In the genomic region with DNA sequence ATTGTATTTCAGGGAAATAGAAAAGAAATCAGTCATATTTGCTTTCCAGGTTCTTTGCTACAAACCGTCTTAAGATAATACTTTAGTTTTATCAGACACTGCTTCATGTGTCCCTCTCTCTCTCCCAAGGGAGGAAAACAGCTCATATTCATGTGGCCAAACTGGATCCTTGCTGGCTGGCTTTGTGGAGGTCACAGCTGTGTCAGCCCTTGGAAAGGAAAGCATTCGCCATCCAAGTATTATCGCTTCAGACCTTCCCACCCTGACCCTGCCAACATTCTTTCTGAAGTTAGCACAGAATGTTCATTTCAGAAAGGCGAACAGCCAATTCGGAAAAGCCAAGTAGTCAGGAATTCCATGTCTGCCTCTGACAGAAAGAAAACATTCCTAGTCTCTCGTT, we compare ENCODE assay signal across 10 cellular contexts.
DNase-seq lines count a peak whose midpoint lies in the region; ATAC-seq and TF ChIP-seq lines count a peak whose summit lies in the region.
"Had no signal": no experiment of that assay in that cellular context is flagged by ENCODE, and none has a peak within 500 bp of the region (broad histone marks: within the 10 kb centered on the region; RNA-seq: fewer than 3 reads in every experiment).

No MANE protein-coding gene starts in this region.

- ATAC-seq in body of pancreas, result peak; percentile 91
- ATAC-seq: T-helper 17 cell had no signal

- TF ChIP-seq CTCF in body of pancreas (IDR thresholded peaks at IDR 0.05) (no peak), osteocyte (IDR thresholded peaks at IDR 0.05) (no peak), uterus (IDR thresholded peaks at IDR 0.05) (no peak)

- H3K27ac Mint-ChIP-seq in osteocyte (ENCODE audit: unreplicated experiment), result peak overlapping the region; percentile 43
- H3K27ac Mint-ChIP-seq: T-helper 17 cell had no signal

- intact Hi-C loops in body of pancreas (cut with DNase I) (no loop called here), cardiac septum (cut with DNase I) (loop anchor here (2.0 to 5.0 kb wide), 2 partner anchors 69 to 232 kb away; no protein-coding TSS in a partner anchor), uterus (cut with DNase I; ENCODE audit: low total_unique reads) (no loop called here)

- no peak overlapping the region for H3K4me3 ChIP-seq in body of pancreas
- H3K4me3 ChIP-seq in uterus, result no peak overlapping the region

- H3K9me3 ChIP-seq in body of pancreas, result no peaks in the 10 kb centered on the region
- H3K9me3 ChIP-seq in uterus, result no peaks in the 10 kb centered on the region

- peaks cover 6% of the 10 kb centered on the region for H3K36me3 Mint-ChIP-seq in osteocyte (ENCODE audit: unreplicated experiment)

- no peak for TF ChIP-seq POLR2A in body of pancreas (IDR thresholded peaks at IDR 0.05)
- TF ChIP-seq POLR2A in uterus (IDR thresholded peaks at IDR 0.05), result no peak

- H3K9me3 Mint-ChIP-seq in osteocyte (ENCODE audit: unreplicated experiment), result no peaks in the 10 kb centered on the region

- WGBS in body of pancreas, 2 donors, result 19 to 27% methylated on average over 6 of the region's 6 CpGs

- H3K4me1 ChIP-seq in body of pancreas (peaks cover 28% of the 10 kb centered on the region), uterus (peaks cover 0 to 15% of the 10 kb centered on the region in 2 donors)

- peaks cover 9% of the 10 kb centered on the region for H3K4me1 Mint-ChIP-seq in osteocyte (ENCODE audit: unreplicated experiment)
- H3K4me1 Mint-ChIP-seq: T-helper 17 cell had no signal

- no peaks in the 10 kb centered on the region for H3K27me3 ChIP-seq in body of pancreas
- H3K27me3 ChIP-seq in uterus, result no peaks in the 10 kb centered on the region

- DNase-seq in body of pancreas, result peak; percentile 65 to 85 (median 78)
- DNase-seq in cardiac septum (ENCODE audit: low spot score), result peak; percentile 84
- DNase-seq in osteocyte (ENCODE audit: extremely low spot score, unreplicated experiment), result no peak
- peak; percentile 76 for DNase-seq in uterus
- DNase-seq in effector CD4-positive, alpha-beta T cell, result no peak
- DNase-seq in DMS114 treated with DMSO at 0.1 percent for 48 hours (lab: John Stamatoyannopoulos, UW; ENCODE audit: unreplicated experiment), result no peak
- no peak for DNase-seq in DMS 273 treated with DMSO at 0.1 percent for 48 hours (lab: John Stamatoyannopoulos, UW)
- DNase-seq: central memory CD4-positive, alpha-beta T cell; T-helper 17 cell had no signal

- H3K27ac ChIP-seq in body of pancreas (peak overlapping the region; percentile 40 to 67 (median 65)), uterus (peak overlapping the region; percentile 41 to 87)
- H3K27ac ChIP-seq: HL-60 had no signal

- no peak overlapping the region for H3K4me3 Mint-ChIP-seq in osteocyte (ENCODE audit: unreplicated experiment)
- H3K4me3 Mint-ChIP-seq: T-helper 17 cell had no signal

- no peaks in the 10 kb centered on the region for H3K27me3 Mint-ChIP-seq in osteocyte (ENCODE audit: unreplicated experiment)

- H3K36me3 ChIP-seq in body of pancreas (replicated peaks in 1 of 2; ENCODE audit: insufficient read depth in 1 of 2, low read depth in 2 of 2) (no peaks in the 10 kb centered on the region), uterus (no peaks in the 10 kb centered on the region)

Comparison
In these comparisons a context has a peak if more than half of its experiments do, and no peak if none do; other contexts are left out.
1. DNase-seq: peak in body of pancreas (4 of 4), cardiac septum (single experiment) and uterus (2 of 2); none in osteocyte (single experiment), effector CD4-positive, alpha-beta T cell (single experiment), DMS114 treated with DMSO at 0.1 percent for 48 hours (single experiment) and DMS 273 treated with DMSO at 0.1 percent for 48 hours (single experiment).